18 cellular contexts compared by ENCODE assay signal in genomic region chr12:11688831-11689230, GRCh38. TPM values are rescaled to one million over a fixed set of nuclear protein-coding genes. Genes with fewer than 3 reads are reported as not detected.
A peak's percentile ranks its signal among the peaks of the same experiment; 100 is the strongest.
DNase-seq lines count a peak whose midpoint lies in the region; TF ChIP-seq lines count a peak whose summit lies in the region.
"Had no signal": no experiment of that assay in that cellular context is flagged by ENCODE, and none has a peak within 500 bp of the region (broad histone marks: within the 10 kb centered on the region; RNA-seq: fewer than 3 reads in every experiment).

No MANE protein-coding gene starts in this region.

- WGBS in prostate gland: 42% methylated on average over 2 of the region's 2 CpGs

- no peaks in the 10 kb centered on the region for H3K27me3 ChIP-seq in adipocyte (replicated peaks; ENCODE audit: control insufficient read depth, insufficient read depth, low read length)
- no peaks in the 10 kb centered on the region for H3K27me3 ChIP-seq in prostate gland (replicated peaks; ENCODE audit: insufficient read depth)
- no peaks in the 10 kb centered on the region for H3K27me3 ChIP-seq in Karpas-422 (ENCODE audit: low read length)
- H3K27me3 ChIP-seq: MG63 had no signal

- TF ChIP-seq POLR2A in prostate gland (IDR thresholded peaks at IDR 0.05): no peak

- H3K36me3 ChIP-seq in adipocyte (ENCODE audit: control insufficient read depth, insufficient read depth, low read length, severe bottlenecking) (no peaks in the 10 kb centered on the region), prostate gland (no peaks in the 10 kb centered on the region), Karpas-422 (ENCODE audit: insufficient read depth, low read length) (no peaks in the 10 kb centered on the region)
- H3K36me3 ChIP-seq: MG63 had no signal

- intact Hi-C loops in prostate gland (cut with DNase I): no loop called here

- H3K27ac ChIP-seq in prostate gland (peak overlapping the region; percentile 39 to 46), Karpas-422 (ENCODE audit: low read length) (no peak overlapping the region)
- H3K27ac ChIP-seq: psoas muscle had no signal

- no peaks in the 10 kb centered on the region for H3K9me2 ChIP-seq in Karpas-422 (replicated peaks; ENCODE audit: insufficient read depth, low read length)

- H3K4me3 ChIP-seq in AG09309 (ENCODE audit: control insufficient read depth, low read depth, low read length) (no peak overlapping the region), adipocyte (ENCODE audit: low read length) (peak overlapping the region; percentile 61), fibroblast of the aortic adventitia (ENCODE audit: low read depth, low read length) (no peak overlapping the region), prostate gland (no peak overlapping the region), Karpas-422 (ENCODE audit: low read length) (no peak overlapping the region)
- H3K4me3 ChIP-seq: MG63, psoas muscle had no signal

- no peak overlapping the region for H3K4me2 ChIP-seq in Karpas-422 (ENCODE audit: low read depth, low read length, poor library complexity, severe bottlenecking)

- TF ChIP-seq CTCF in AG09309 (IDR thresholded peaks at IDR 0.05; ENCODE audit: control insufficient read depth, insufficient read depth, low read depth, low read length, missing control alignments): no peak
- TF ChIP-seq CTCF in fibroblast of the aortic adventitia (IDR thresholded peaks at IDR 0.05; ENCODE audit: insufficient read depth, low read length): no peak
- TF ChIP-seq CTCF in prostate gland (IDR thresholded peaks at IDR 0.05): no peak

- H3K4me1 ChIP-seq in adipocyte (ENCODE audit: control insufficient read depth, insufficient read depth, low read length) (peaks cover 40% of the 10 kb centered on the region), prostate gland (replicated peaks) (peaks cover 20% of the 10 kb centered on the region), Karpas-422 (ENCODE audit: low read length) (no peaks in the 10 kb centered on the region)

- peak overlapping the region; percentile 74 for H3K9ac ChIP-seq in adipocyte (ENCODE audit: low read length)
- no peak overlapping the region for H3K9ac ChIP-seq in Karpas-422 (ENCODE audit: low read length)

- DNase-seq in AG09309 (ENCODE audit: low read depth) (peak; percentile 20), adipocyte (ENCODE audit: low read depth) (peak; percentile 81), fibroblast of the aortic adventitia (ENCODE audit: low read depth) (peak; percentile 69), prostate gland (ENCODE audit: low spot score) (no peak), Karpas-422 (no peak), NCI-H2081 treated with DMSO at 0.1 percent for 48 hours (lab: John Stamatoyannopoulos, UW) (no peak), middle frontal gyrus (ENCODE audit: extremely low spot score, low spot score) (no peak)
- no peak for DNase-seq in activated naive CD4-positive, alpha-beta T cell treated with anti-CD3 and anti-CD28 coated beads, Interleukin-2, amount 50 U/mL, for 16 hours
- DNase-seq: ACHN; activated CD4-positive, alpha-beta memory T cell treated with anti-CD3 and anti-CD28 coated beads for 36 hours; activated T-cell treated with anti-CD3 and anti-CD28 coated beads, Interleukin-2, amount 50 U/mL, for 24 hours; COR-L47; left ventricle myocardium superior; MG63; naive B cell; NK-92 treated with Interleukin-12 subunit alpha and Interleukin-12 subunit beta, amount 100 ng/mL, for 24 hours; psoas muscle; stimulated activated CD4-positive, alpha-beta T cell treated with anti-CD3 and anti-CD28 coated beads, Interleukin-15, amount 100 ng/mL, for 24 hours had no signal

- H4K20me1 ChIP-seq in Karpas-422 (ENCODE audit: insufficient read depth, low read depth, low read length): 0 out of 2 replicates have a peak, but pooled peaks cover 4% of the 10 kb centered on the region

- H3K9me3 ChIP-seq in adipocyte (ENCODE audit: control insufficient read depth, low read length) (no peaks in the 10 kb centered on the region), prostate gland (no peaks in the 10 kb centered on the region), Karpas-422 (ENCODE audit: low read length) (no peaks in the 10 kb centered on the region)
- H3K9me3 ChIP-seq: MG63, psoas muscle had no signal

- H3K79me2 ChIP-seq in Karpas-422 (ENCODE audit: low read length): no peaks in the 10 kb centered on the region

- no peak overlapping the region for H2AFZ ChIP-seq in Karpas-422 (ENCODE audit: low read length)

RNA-seq across cellular contexts. Expression of gene ETV6, which starts 39.4 kb away (rescaled TPM):
- total RNA-seq in fibroblast of the aortic adventitia (ENCODE audit: low replicate concordance) (6.1 and 14.7 TPM in 2 replicates), prostate gland (10 to 100 TPM; 26.7 to 33.6 TPM)
- total RNA-seq in Karpas-422 (2014; rRNA removed; shearing (Covaris generic); ENCODE audit: low replicate concordance): 0.54 and 1.0 TPM in 2 replicates

Comparison
In these comparisons a context has a peak if more than half of its experiments do, and no peak if none do; other contexts are left out.
1. DNase-seq: peak in AG09309 (single experiment), adipocyte (single experiment) and fibroblast of the aortic adventitia (single experiment); none in prostate gland (single experiment), Karpas-422 (single experiment), activated naive CD4-positive, alpha-beta T cell treated with anti-CD3 and anti-CD28 coated beads, Interleukin-2, amount 50 U/mL, for 16 hours (single experiment), NCI-H2081 treated with DMSO at 0.1 percent for 48 hours (single experiment) and middle frontal gyrus (single experiment).